ENCODE assay signal across 17 cellular contexts in genomic region chr12:31037028-31037427, GRCh38. TPM values are rescaled to one million over a fixed set of nuclear protein-coding genes. Genes with fewer than 3 reads are reported as not detected.
A peak's percentile ranks its signal among the peaks of the same experiment; 100 is the strongest.
DNase-seq lines count a peak whose midpoint lies in the region; ATAC-seq, FAIRE-seq and TF ChIP-seq lines count a peak whose summit lies in the region.
"Had no signal": no experiment of that assay in that cellular context is flagged by ENCODE, and none has a peak within 500 bp of the region (broad histone marks: within the 10 kb centered on the region; RNA-seq: fewer than 3 reads in every experiment).

No MANE protein-coding gene starts in this region.

- no peak overlapping the region for H3K4me3 Mint-ChIP-seq in progenitor cell of endocrine pancreas (ENCODE audit: low read depth)
- H3K4me3 Mint-ChIP-seq: CD4-positive, alpha-beta T cell had no signal

- no peaks in the 10 kb centered on the region for H3K4me1 Mint-ChIP-seq in progenitor cell of endocrine pancreas (ENCODE audit: low read depth)

- intact Hi-C loops in Right ventricle myocardium inferior (cut with DNase I) = no loop called here
- intact Hi-C loops in cardiac septum (cut with DNase I) = no loop called here
- intact Hi-C loops in left ventricle myocardium superior (cut with micrococcal nuclease) = no loop called here

- peaks cover 30% of the 10 kb centered on the region for H3K27me3 Mint-ChIP-seq in progenitor cell of endocrine pancreas

- H3K9me3 Mint-ChIP-seq in progenitor cell of endocrine pancreas (ENCODE audit: low read depth) = no peaks in the 10 kb centered on the region
- H3K9me3 Mint-ChIP-seq: CD4-positive, alpha-beta T cell had no signal

- ATAC-seq in Right ventricle myocardium inferior (peak; percentile 8), left ventricle myocardium superior (peak; percentile 45), HG02798 (IDR thresholded peaks at IDR 0.05; ENCODE audit: poor library complexity, unreplicated experiment) (no peak)

- peaks cover 4% of the 10 kb centered on the region for H3K27me3 ChIP-seq in bronchial epithelial cell (ENCODE audit: control insufficient read depth, insufficient read depth, low read length)

- no peak overlapping the region for H3K4me3 ChIP-seq in bronchial epithelial cell (ENCODE audit: low read depth, low read length)
- H3K4me3 ChIP-seq: A549 had no signal

- no peaks in the 10 kb centered on the region for H3K36me3 ChIP-seq in bronchial epithelial cell (ENCODE audit: control insufficient read depth, insufficient read depth, low read length)

- no peak overlapping the region for H3K27ac Mint-ChIP-seq in progenitor cell of endocrine pancreas
- H3K27ac Mint-ChIP-seq: CD4-positive, alpha-beta T cell had no signal

- TF ChIP-seq CTCF in bronchial epithelial cell (IDR thresholded peaks at IDR 0.05; ENCODE audit: insufficient read depth, low read length, severe bottlenecking) = no peak
- no peak for TF ChIP-seq CTCF in progenitor cell of endocrine pancreas (IDR thresholded peaks at IDR 0.05; ENCODE audit: unreplicated experiment)

- DNase-seq in Right ventricle myocardium inferior (ENCODE audit: missing footprints) = no peak
- DNase-seq in cardiac septum (ENCODE audit: low spot score) = no peak
- no peak for DNase-seq in bronchial epithelial cell (ENCODE audit: low read depth)
- no peak for DNase-seq in left ventricle myocardium superior
- peak; percentile 7 for DNase-seq in progenitor cell of endocrine pancreas (ENCODE audit: low spot score, unreplicated experiment)
- DNase-seq in GM19238 (ENCODE audit: insufficient read length, low spot score) = no peak
- DNase-seq in pons (ENCODE audit: low spot score) = no peak
- DNase-seq: AML-193; Caco-2; CD4-positive, alpha-beta T cell; GOT3; H7 had no signal

- no peaks in the 10 kb centered on the region for H3K36me3 Mint-ChIP-seq in progenitor cell of endocrine pancreas (ENCODE audit: insufficient read depth)

- peak; percentile 43 for FAIRE-seq in bronchial epithelial cell (lab: Jason Lieb, UNC)
- FAIRE-seq: A549, D721Med, G401.6, GM12891 had no signal

RNA-seq across cellular contexts. Expression of gene DDX11, which starts 36.6 kb away (rescaled TPM):
- total RNA-seq in Right ventricle myocardium inferior (6.5 TPM), cardiac septum (3.4 TPM), bronchial epithelial cell (17.1 and 20.9 TPM in 2 replicates), left ventricle myocardium superior (5.0 TPM), progenitor cell of endocrine pancreas (238 and 247 TPM in 2 replicates)

Comparison
In these comparisons a context has a peak if more than half of its experiments do, and no peak if none do; other contexts are left out.
1. RNA of gene DDX11, which starts 36.6 kb away (total RNA-seq): 238 to 247 TPM in progenitor cell of endocrine pancreas; 17.1 to 20.9 TPM in bronchial epithelial cell, 6.5 TPM in Right ventricle myocardium inferior (single experiment), 5.0 TPM in left ventricle myocardium superior (single experiment) and 3.4 TPM in cardiac septum (single experiment); every median in the first group is over 10 times any median in the second.